ENCODE assay signal across 9 cellular contexts in genomic region chr9:96020300-96020821, GRCh38.
DNase-seq lines count a peak whose midpoint lies in the region; FAIRE-seq and TF ChIP-seq lines count a peak whose summit lies in the region.
"Had no signal": no experiment of that assay in that cellular context is flagged by ENCODE, and none has a peak within 500 bp of the region (broad histone marks: within the 10 kb centered on the region; RNA-seq: fewer than 3 reads in every experiment).

No MANE protein-coding gene starts in this region.

- peak overlapping the region; percentile 33 for H3K27ac Mint-ChIP-seq in activated naive CD4-positive, alpha-beta T cell treated with anti-CD3 and anti-CD28 coated beads, Interleukin-2, amount 10 ng/mL, durations not matched to agents 7 days and 5 days

- peaks cover 0 to 10% of the 10 kb centered on the region in 2 donors for H3K27me3 ChIP-seq in tibial artery
- H3K27me3 ChIP-seq in Karpas-422 (ENCODE audit: low read length): no peaks in the 10 kb centered on the region

- peak overlapping the region; percentile 79 for H3K4me3 Mint-ChIP-seq in activated naive CD4-positive, alpha-beta T cell treated with anti-CD3 and anti-CD28 coated beads, Interleukin-2, amount 10 ng/mL, durations not matched to agents 7 days and 5 days

- FAIRE-seq in frontal cortex (lab: Jason Lieb, UNC): no peak

- H3K9me3 Mint-ChIP-seq in activated naive CD4-positive, alpha-beta T cell treated with anti-CD3 and anti-CD28 coated beads, Interleukin-2, amount 10 ng/mL, durations not matched to agents 7 days and 5 days: no peaks in the 10 kb centered on the region

- H3K36me3 Mint-ChIP-seq in activated naive CD4-positive, alpha-beta T cell treated with anti-CD3 and anti-CD28 coated beads, Interleukin-2, amount 10 ng/mL, durations not matched to agents 7 days and 5 days: peaks cover 18% of the 10 kb centered on the region

- peak overlapping the region; percentile 50 for H3K4me3 ChIP-seq in mesodermal cell (ENCODE audit: extremely low read depth, insufficient read depth, low read length, poor library complexity, severe bottlenecking)
- peak overlapping the region; percentile 57 to 76 for H3K4me3 ChIP-seq in tibial artery
- H3K4me3 ChIP-seq in Karpas-422 (ENCODE audit: low read length): no peak overlapping the region

- 52 to 57% methylated on average over 12 of the region's 13 CpGs for WGBS in mesodermal cell (ENCODE audit: insufficient coverage in 2 of 2), 2 experiments

- CTCF ChIA-PET in activated naive CD4-positive, alpha-beta T cell treated with anti-CD3 and anti-CD28 coated beads, Interleukin-2, amount 10 ng/mL, durations not matched to agents 7 days and 5 days (lab: Charles Lee): interaction anchor here (1.7 kb wide), 1 partner anchor 12 kb away, joined by 4 read pairs; no protein-coding TSS in a partner anchor

- no peak for DNase-seq in activated naive CD4-positive, alpha-beta T cell treated with anti-CD3 and anti-CD28 coated beads, Interleukin-2, amount 10 ng/mL, durations not matched to agents 7 days and 5 days
- no peak for DNase-seq in activated naive CD4-positive, alpha-beta T cell treated with anti-CD3 and anti-CD28 coated beads, Interleukin-2, amount 50 U/mL, for 16 hours
- DNase-seq in caudate nucleus (lab: John Stamatoyannopoulos, UW) (no peak), tibial artery (no peak), Karpas-422 (no peak), frontal cortex (ENCODE audit: low spot score in 2 of 2) (no peak), NCI-H1417 treated with DMSO at 0.1 percent for 48 hours (lab: John Stamatoyannopoulos, UW) (no peak)
- DNase-seq: NCI-H446 had no signal

- peaks cover 48% of the 10 kb centered on the region for H3K27me3 Mint-ChIP-seq in activated naive CD4-positive, alpha-beta T cell treated with anti-CD3 and anti-CD28 coated beads, Interleukin-2, amount 10 ng/mL, durations not matched to agents 7 days and 5 days

- H2AFZ ChIP-seq in Karpas-422 (ENCODE audit: low read length): no peak overlapping the region

- H3K4me1 ChIP-seq in mesodermal cell (ENCODE audit: control insufficient read depth, insufficient read depth, low read length, poor library complexity, severe bottlenecking) (peaks cover 17% of the 10 kb centered on the region), tibial artery (peaks cover 0 to 25% (median 23%) of the 10 kb centered on the region in 4 donors), Karpas-422 (ENCODE audit: low read length) (no peaks in the 10 kb centered on the region)

- H3K4me2 ChIP-seq in Karpas-422 (ENCODE audit: low read depth, low read length, poor library complexity, severe bottlenecking): no peak overlapping the region

- H3K9me2 ChIP-seq in Karpas-422 (replicated peaks; ENCODE audit: insufficient read depth, low read length): no peaks in the 10 kb centered on the region

- peaks cover 72% of the 10 kb centered on the region for H3K4me1 Mint-ChIP-seq in activated naive CD4-positive, alpha-beta T cell treated with anti-CD3 and anti-CD28 coated beads, Interleukin-2, amount 10 ng/mL, durations not matched to agents 7 days and 5 days

- no peaks in the 10 kb centered on the region for H3K36me3 ChIP-seq in mesodermal cell (ENCODE audit: control insufficient read depth, insufficient read depth, low read length)
- no peaks in the 10 kb centered on the region for H3K36me3 ChIP-seq in tibial artery
- H3K36me3 ChIP-seq in Karpas-422 (ENCODE audit: insufficient read depth, low read length): no peaks in the 10 kb centered on the region

- intact Hi-C loops in tibial artery (cut with DNase I; ENCODE audit: low total_unique reads): loop anchor here (10.0 kb wide), 1 partner anchor 296 kb away; no protein-coding TSS in a partner anchor

- no peak for TF ChIP-seq CTCF in tibial artery (IDR thresholded peaks at IDR 0.05)

- H3K9me3 ChIP-seq in mesodermal cell (ENCODE audit: control insufficient read depth, low read length): no peaks in the 10 kb centered on the region
- H3K9me3 ChIP-seq in tibial artery: no peaks in the 10 kb centered on the region
- H3K9me3 ChIP-seq in Karpas-422 (ENCODE audit: low read length): no peaks in the 10 kb centered on the region

- no peak overlapping the region for H3K9ac ChIP-seq in Karpas-422 (ENCODE audit: low read length)

- no peaks in the 10 kb centered on the region for H3K79me2 ChIP-seq in Karpas-422 (ENCODE audit: low read length)

- H4K20me1 ChIP-seq in Karpas-422 (ENCODE audit: insufficient read depth, low read depth, low read length): no peaks in the 10 kb centered on the region

- H3K27ac ChIP-seq in caudate nucleus (ENCODE audit: low read depth, low read length) (peak overlapping the region; percentile 67), mesodermal cell (ENCODE audit: low read depth, low read length, severe bottlenecking) (no peak overlapping the region), tibial artery (peak overlapping the region; percentile 66 to 70), Karpas-422 (ENCODE audit: low read length) (no peak overlapping the region)

Comparison
In these comparisons a context has a peak if more than half of its experiments do, and no peak if none do; other contexts are left out.
1. H3K27ac ChIP-seq: peak in caudate nucleus (single experiment) and tibial artery (2 of 2); none in mesodermal cell (single experiment) and Karpas-422 (single experiment).